Comparison of ENCODE assay signal across 8 cellular contexts in the genomic region with DNA sequence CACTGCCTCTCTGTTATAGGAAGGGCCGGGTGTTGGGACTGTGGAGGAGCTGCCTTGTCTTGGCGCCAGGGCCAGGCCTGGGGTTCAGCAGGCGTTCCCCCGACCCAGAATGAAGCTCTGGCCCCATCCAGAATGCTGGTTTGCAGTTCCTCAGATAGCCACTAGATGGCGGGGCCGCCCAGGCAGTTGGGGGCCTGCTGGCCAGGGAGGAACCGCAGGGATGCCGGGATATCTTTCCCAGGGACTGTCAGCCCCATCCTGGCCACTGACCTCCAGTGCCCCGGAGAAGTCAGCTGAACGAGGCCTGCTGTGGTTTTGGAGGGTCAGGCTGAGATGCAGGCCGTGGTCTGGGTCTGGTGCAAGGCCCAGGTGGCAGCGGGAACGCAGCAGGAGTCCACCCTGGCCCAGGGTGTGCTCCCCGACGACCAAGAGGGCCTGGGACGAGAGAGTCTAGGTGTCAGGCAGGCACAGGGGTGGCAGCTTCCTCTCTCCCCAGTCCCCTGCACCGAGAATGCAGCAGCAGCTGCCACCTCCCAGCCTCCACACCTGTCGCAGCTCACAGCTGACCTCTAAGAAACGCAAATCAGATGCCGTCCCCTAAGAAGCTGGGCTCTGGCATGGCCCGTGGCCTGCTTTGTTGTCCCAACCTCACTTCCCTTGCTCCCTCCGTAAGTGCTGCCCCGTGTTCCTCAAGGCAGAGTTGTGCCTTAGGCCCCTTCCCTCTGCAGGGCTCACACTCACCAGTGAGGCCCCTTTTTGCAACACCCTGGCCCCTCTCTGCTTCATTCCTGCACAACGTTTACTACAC. TPM values are rescaled to one million over a fixed set of nuclear protein-coding genes. Genes with fewer than 3 reads are reported as not detected.
DNase-seq lines count a peak whose midpoint lies in the region; ATAC-seq, FAIRE-seq and TF ChIP-seq lines count a peak whose summit lies in the region.

No MANE protein-coding gene starts in this region.

- FAIRE-seq in GM19239 (lab: Jason Lieb, UNC): peak; percentile 90

- no peaks in the 10 kb centered on the region for H3K4me1 Mint-ChIP-seq in activated CD8-positive, alpha-beta memory T cell treated with anti-CD3 and anti-CD28 coated beads, Interleukin-2, amount 10 ng/mL, durations not matched to agents 7 days and 5 days

- no peak overlapping the region for H3K27ac Mint-ChIP-seq in activated CD8-positive, alpha-beta memory T cell treated with anti-CD3 and anti-CD28 coated beads, Interleukin-2, amount 10 ng/mL, durations not matched to agents 7 days and 5 days

- peaks cover 7% of the 10 kb centered on the region for H3K27me3 Mint-ChIP-seq in activated CD8-positive, alpha-beta memory T cell treated with anti-CD3 and anti-CD28 coated beads, Interleukin-2, amount 10 ng/mL, durations not matched to agents 7 days and 5 days

- no peaks in the 10 kb centered on the region for H3K9me3 Mint-ChIP-seq in activated CD8-positive, alpha-beta memory T cell treated with anti-CD3 and anti-CD28 coated beads, Interleukin-2, amount 10 ng/mL, durations not matched to agents 7 days and 5 days (ENCODE audit: low read depth)

- peak; percentile 74 for ATAC-seq in activated CD8-positive, alpha-beta memory T cell treated with anti-CD3 and anti-CD28 coated beads, Interleukin-2, amount 10 ng/mL, durations not matched to agents 7 days and 5 days

- no peaks in the 10 kb centered on the region for H3K36me3 Mint-ChIP-seq in activated CD8-positive, alpha-beta memory T cell treated with anti-CD3 and anti-CD28 coated beads, Interleukin-2, amount 10 ng/mL, durations not matched to agents 7 days and 5 days

- DNase-seq in AG10803 (ENCODE audit: low read depth) (peak; percentile 59), GM19239 (ENCODE audit: insufficient read length, low spot score) (peak; percentile 89), NCI-H82 treated with DMSO at 0.1 percent for 48 hours (lab: John Stamatoyannopoulos, UW; ENCODE audit: unreplicated experiment) (peak; percentile 24), epidermal melanocyte (ENCODE audit: insufficient read length, low spot score) (peak; percentile 98), mucosa of gallbladder (ENCODE audit: low spot score) (peak; percentile 61), NCI-H187 (lab: John Stamatoyannopoulos, UW) (no peak)
- peak; percentile 71 for DNase-seq in activated CD8-positive, alpha-beta memory T cell treated with anti-CD3 and anti-CD28 coated beads, Interleukin-2, amount 10 ng/mL, durations not matched to agents 7 days and 5 days
- DNase-seq in stimulated activated CD8-positive, alpha-beta memory T cell treated with anti-CD3 and anti-CD28 coated beads, Interleukin-4, amount 100 ng/mL, for 24 hours (ENCODE audit: low read depth): peak; percentile 45

- CTCF ChIA-PET in activated CD8-positive, alpha-beta memory T cell treated with anti-CD3 and anti-CD28 coated beads, Interleukin-2, amount 10 ng/mL, durations not matched to agents 7 days and 5 days (lab: Charles Lee): interaction anchor here (0.6 to 6.5 kb wide), 57 partner anchors 10 to 700 kb away, joined by 3 to 58 read pairs (median 4); partner anchors contain the start of genes PRM3, SNX29, SOCS1 and TNP2

- no peak overlapping the region for H3K4me3 Mint-ChIP-seq in activated CD8-positive, alpha-beta memory T cell treated with anti-CD3 and anti-CD28 coated beads, Interleukin-2, amount 10 ng/mL, durations not matched to agents 7 days and 5 days

- TF ChIP-seq CTCF in AG10803 (conservative IDR thresholded peaks at IDR 0.05; ENCODE audit: low read length): peak; percentile 94

- H3K4me3 ChIP-seq in AG10803 (ENCODE audit: low read length): no peak overlapping the region

RNA-seq across cellular contexts. Expression of gene RMI2, which starts 51.2 kb away (rescaled TPM):
- 10 to 100 TPM; 65.9 to 70.4 TPM for total RNA-seq in activated CD8-positive, alpha-beta memory T cell treated with anti-CD3 and anti-CD28 coated beads, Interleukin-2, amount 10 ng/mL, durations not matched to agents 7 days and 5 days
- total RNA-seq in mucosa of gallbladder: 4.4 TPM

Comparison
In these comparisons a context has a peak if more than half of its experiments do, and no peak if none do; other contexts are left out.
1. DNase-seq: peak in AG10803 (single experiment), GM19239 (single experiment), NCI-H82 treated with DMSO at 0.1 percent for 48 hours (single experiment), activated CD8-positive, alpha-beta memory T cell treated with anti-CD3 and anti-CD28 coated beads, Interleukin-2, amount 10 ng/mL, durations not matched to agents 7 days and 5 days (single experiment), epidermal melanocyte (single experiment), mucosa of gallbladder (single experiment) and stimulated activated CD8-positive, alpha-beta memory T cell treated with anti-CD3 and anti-CD28 coated beads, Interleukin-4, amount 100 ng/mL, for 24 hours (single experiment); none in NCI-H187 (0 of 2).
2. RNA of gene RMI2, which starts 51.2 kb away (total RNA-seq): 65.9 to 70.4 TPM in activated CD8-positive, alpha-beta memory T cell treated with anti-CD3 and anti-CD28 coated beads, Interleukin-2, amount 10 ng/mL, durations not matched to agents 7 days and 5 days; 4.4 TPM in mucosa of gallbladder (single experiment); every median in the first group is over 10 times any median in the second.